8 cellular contexts compared by ENCODE assay signal in genomic region chr16:46554435-46554834, GRCh38.
DNase-seq lines count a peak whose midpoint lies in the region; ATAC-seq, FAIRE-seq and TF ChIP-seq lines count a peak whose summit lies in the region.
"Not testable (repeated sequence)": the region's sequence is repeated elsewhere in the genome, so short reads cannot be mapped to it uniquely, and the experiment has no call there.

No MANE protein-coding gene starts in this region.

- DNase-seq in M059J (ENCODE audit: low read depth), result peak; percentile 77
- DNase-seq in RCC 7860 (ENCODE audit: low spot score), result peak; percentile 60
- peak; percentile 39 for DNase-seq in activated CD8-positive, alpha-beta memory T cell treated with anti-CD3 and anti-CD28 coated beads, Interleukin-2, amount 50 U/mL, for 4 hours
- DNase-seq in effector memory CD8-positive, alpha-beta T cell, result peak; percentile 4 to 31 (median 27)
- DNase-seq in kidney tubule cell (ENCODE audit: low spot score), result peak; percentile 75
- DNase-seq in small intestine, result peak; percentile 44

- not testable (repeated sequence) for H3K4me3 ChIP-seq in small intestine (ENCODE audit: low read depth in 1 of 2, low read length in 2 of 2)

- H3K4me3 Mint-ChIP-seq in effector memory CD8-positive, alpha-beta T cell, result not testable (repeated sequence)

- H3K36me3 ChIP-seq in small intestine (ENCODE audit: control insufficient read depth in 2 of 2, insufficient read depth in 2 of 2, low read length in 2 of 2), result not testable (repeated sequence)

- 19 to 31% (median 25%) methylated on average over 14 of the region's 14 CpGs for WGBS in small intestine, 3 donors

- not testable (repeated sequence) for H3K4me1 Mint-ChIP-seq in effector memory CD8-positive, alpha-beta T cell (ENCODE audit: low read depth in 2 of 2)

- H3K27ac ChIP-seq in small intestine (ENCODE audit: low read depth in 1 of 2, low read length in 1 of 2), result not testable (repeated sequence)

- not testable (repeated sequence) for ATAC-seq in effector memory CD8-positive, alpha-beta T cell (replicated peaks)

- not testable (repeated sequence) for H3K27ac Mint-ChIP-seq in effector memory CD8-positive, alpha-beta T cell

- H3K9me3 Mint-ChIP-seq in effector memory CD8-positive, alpha-beta T cell, result not testable (repeated sequence)

- TF ChIP-seq CTCF in GM12872 (IDR thresholded peaks at IDR 0.05; ENCODE audit: insufficient read depth, low read depth, low read length), result peak; percentile 87

- peaks cover 11 to 14% of the 10 kb centered on the region in 2 donors for H3K27me3 Mint-ChIP-seq in effector memory CD8-positive, alpha-beta T cell

- not testable (repeated sequence) for H3K36me3 Mint-ChIP-seq in effector memory CD8-positive, alpha-beta T cell (ENCODE audit: insufficient read depth)

- not testable (repeated sequence) for H3K4me1 ChIP-seq in small intestine (ENCODE audit: control insufficient read depth in 2 of 2, insufficient read depth in 1 of 2, low read depth in 1 of 2, low read length in 1 of 2)

- H3K9me3 ChIP-seq in small intestine (ENCODE audit: control insufficient read depth, low read depth), result not testable (repeated sequence)

- not testable (repeated sequence) for H3K27me3 ChIP-seq in small intestine (ENCODE audit: control insufficient read depth in 2 of 2, insufficient read depth in 2 of 2, low read length in 2 of 2)

- FAIRE-seq in A204.1 (lab: Jason Lieb, UNC), result peak; percentile 93
- FAIRE-seq in RCC 7860 (lab: Jason Lieb, UNC), result peak; percentile 49
- FAIRE-seq in small intestine (lab: Jason Lieb, UNC), result not testable (repeated sequence)

Comparison
In these comparisons a context has a peak if more than half of its experiments do, and no peak if none do; other contexts are left out.
1. DNase-seq: peak in every context shown above with its lines; median percentile 77 in M059J; 75 in kidney tubule cell; 60 in RCC 7860; 44 in small intestine; 39 in activated CD8-positive, alpha-beta memory T cell treated with anti-CD3 and anti-CD28 coated beads, Interleukin-2, amount 50 U/mL, for 4 hours; 27 in effector memory CD8-positive, alpha-beta T cell.